Comparison of ENCODE assay signal across 8 cellular contexts in genomic region chr12:109899783-109900751, GRCh38. TPM values are rescaled to one million over a fixed set of nuclear protein-coding genes. Genes with fewer than 3 reads are reported as not detected.
DNase-seq lines count a peak whose midpoint lies in the region; ATAC-seq and TF ChIP-seq lines count a peak whose summit lies in the region.

Gene TCHP, plus strand, starts transcription at chr12:109900274. Its CDS starts 2,753 bp downstream, at chr12:109903027.

- H3K27ac ChIP-seq in angular gyrus (ENCODE audit: low read depth, low read length) (peak within 1 kb of the TSS; percentile 69), right atrium auricular region (peak within 1 kb of the TSS; percentile 73 to 81), psoas muscle (peak within 1 kb of the TSS; percentile 78), uterus (peak within 1 kb of the TSS; percentile 76 to 77)

- 1% methylated on average over 68 to 69 of the region's 69 CpGs for WGBS in psoas muscle, 3 donors

- intact Hi-C loops in psoas muscle (cut with DNase I) (no loop called here), uterus (cut with DNase I; ENCODE audit: low total_unique reads) (no loop called here)

- H3K36me3 ChIP-seq in right atrium auricular region (peaks cover 22% of the 10 kb centered on the region), psoas muscle (ENCODE audit: insufficient read depth in 1 of 2, low read depth in 1 of 2) (peaks cover 0 to 25% of the 10 kb centered on the region in 2 donors), uterus (no peaks in the 10 kb centered on the region)

- TF ChIP-seq CTCF in right atrium auricular region (IDR thresholded peaks at IDR 0.05) (peak in 1 of 2 donors; percentile 59), psoas muscle (IDR thresholded peaks at IDR 0.05) (peak; percentile 33), uterus (IDR thresholded peaks at IDR 0.05) (peak; percentile 25 to 56 (median 34))

- H3K9me3 ChIP-seq in T-helper 17 cell (ENCODE audit: control insufficient read depth, low read length, poor library complexity, severe bottlenecking) (no peaks in the 10 kb centered on the region), right atrium auricular region (no peaks in the 10 kb centered on the region), psoas muscle (no peaks in the 10 kb centered on the region), uterus (no peaks in the 10 kb centered on the region)

- peaks cover 15% of the 10 kb centered on the region for H3K4me1 Mint-ChIP-seq in T-helper 17 cell

- H3K27ac Mint-ChIP-seq in T-helper 17 cell: peak within 1 kb of the TSS; percentile 97

- ATAC-seq in HG02678 (IDR thresholded peaks at IDR 0.05; ENCODE audit: unreplicated experiment) (peak; percentile 81), T-helper 17 cell (peak; percentile 94), psoas muscle (peak; percentile 96 to 98 (median 97))

- H3K27me3 ChIP-seq in right atrium auricular region (no peaks in the 10 kb centered on the region), psoas muscle (ENCODE audit: insufficient read depth in 3 of 3, low read length in 2 of 3) (no peaks in the 10 kb centered on the region), uterus (no peaks in the 10 kb centered on the region)

- H3K36me3 Mint-ChIP-seq in T-helper 17 cell (ENCODE audit: low read depth): peaks cover 6% of the 10 kb centered on the region

- no peaks in the 10 kb centered on the region for H3K27me3 Mint-ChIP-seq in T-helper 17 cell

- H3K4me1 ChIP-seq in right atrium auricular region (peaks cover 0 to 20% of the 10 kb centered on the region in 2 donors), psoas muscle (peaks cover 18% of the 10 kb centered on the region), uterus (no peaks in the 10 kb centered on the region)

- DNase-seq in NCI-H1694 (lab: John Stamatoyannopoulos, UW) (peak; percentile 27), T-helper 17 cell (peak; percentile 44 to 61 (median 58)), right atrium auricular region (ENCODE audit: low spot score) (peak; percentile 90), psoas muscle (peak; percentile 90 to 92), uterus (peak; percentile 79 to 82)

- peak within 1 kb of the TSS; percentile 80 for H3K4me3 ChIP-seq in GM08714 (ENCODE audit: low read length)
- peak within 1 kb of the TSS; percentile 59 to 91 for H3K4me3 ChIP-seq in right atrium auricular region
- peak within 1 kb of the TSS; percentile 86 for H3K4me3 ChIP-seq in psoas muscle
- peak within 1 kb of the TSS; percentile 53 to 94 for H3K4me3 ChIP-seq in uterus

- peak within 1 kb of the TSS; percentile 99 for H3K4me3 Mint-ChIP-seq in T-helper 17 cell

- no peak for TF ChIP-seq POLR2A in uterus (IDR thresholded peaks at IDR 0.05)

RNA-seq across cellular contexts. Expression of gene TCHP, which starts in this region (rescaled TPM):
- total RNA-seq in T-helper 17 cell (10 to 100 TPM; 17.6 to 18.7 TPM), right atrium auricular region (1 to 10 TPM; 6.4 to 9.4 TPM), psoas muscle (10 to 100 TPM in 1 of 4 donors, 1 to 10 TPM in 3; 5.8 to 11.2 (median 8.5) TPM), uterus (10 to 100 TPM in 3 of 4 donors, 1 to 10 TPM in 1; 5.9 to 19.0 (median 12.8) TPM)
- 10 to 100 TPM in 1 of 3 donors, 1 to 10 TPM in 2; 4.5 to 14.8 (median 5.7) TPM for polyA plus RNA-seq in psoas muscle

Comparison
In these comparisons a context has a peak if more than half of its experiments do, and no peak if none do; other contexts are left out.
1. Peak in every context shown above with its lines: DNase-seq, ATAC-seq, H3K4me3 ChIP-seq and H3K27ac ChIP-seq.
2. DNase-seq: peak in every context shown above with its lines; median percentile 91 in psoas muscle; 90 in right atrium auricular region; 80 in uterus; 58 in T-helper 17 cell; 27 in NCI-H1694.